1 cellular context compared by ENCODE assay signal in the genomic region with DNA sequence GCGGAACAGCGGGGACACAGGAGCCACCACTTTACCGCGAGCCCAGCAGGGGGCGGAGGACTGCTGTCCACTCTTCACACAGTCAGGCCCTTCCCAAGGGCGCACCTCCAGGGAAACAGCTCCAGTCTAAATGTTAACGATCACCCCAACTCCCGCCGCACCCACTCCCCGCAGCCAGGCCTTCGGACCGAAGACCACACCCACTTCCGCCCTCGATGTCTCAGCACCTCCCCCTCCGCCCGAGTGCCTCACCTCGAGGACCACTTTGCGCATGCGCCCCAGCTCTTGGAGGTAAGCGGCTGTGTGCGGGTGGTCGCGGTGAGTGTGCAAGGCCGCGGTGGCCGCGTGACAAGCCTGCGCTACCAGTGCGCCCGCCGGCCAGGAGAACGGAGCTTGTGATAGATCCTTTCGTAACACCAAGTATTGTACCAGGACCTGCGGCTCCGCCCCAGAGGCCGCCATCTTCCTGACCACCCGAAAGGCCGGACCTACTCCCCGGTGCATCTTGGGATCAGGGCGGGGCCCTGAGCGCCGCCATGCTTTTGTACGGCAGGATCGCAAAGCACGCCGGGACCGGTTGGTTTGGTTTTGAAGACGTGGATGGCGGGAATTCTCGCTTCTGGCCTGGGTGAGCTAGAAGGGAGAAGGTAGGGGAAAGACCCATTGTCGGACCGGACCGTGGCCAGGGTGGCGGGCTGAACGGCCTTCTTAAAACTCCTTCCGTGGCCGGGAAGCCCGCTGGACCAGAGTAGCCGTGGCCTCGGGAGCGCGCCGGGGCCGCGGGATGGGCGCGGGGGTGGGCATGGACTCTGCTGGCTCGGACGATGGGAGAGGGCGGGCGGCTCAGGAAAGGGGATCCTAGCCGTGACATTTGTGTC.
TF ChIP-seq lines count a peak whose summit lies in the region.

A gene with protein sequence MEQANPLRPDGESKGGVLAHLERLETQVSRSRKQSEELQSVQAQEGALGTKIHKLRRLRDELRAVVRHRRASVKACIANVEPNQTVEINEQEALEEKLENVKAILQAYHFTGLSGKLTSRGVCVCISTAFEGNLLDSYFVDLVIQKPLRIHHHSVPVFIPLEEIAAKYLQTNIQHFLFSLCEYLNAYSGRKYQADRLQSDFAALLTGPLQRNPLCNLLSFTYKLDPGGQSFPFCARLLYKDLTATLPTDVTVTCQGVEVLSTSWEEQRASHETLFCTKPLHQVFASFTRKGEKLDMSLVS (plus strand): TSS at position 552 of the 878 bp plus-strand sequence. CDS start 495 bp downstream, outside the sequence.
A gene with protein sequence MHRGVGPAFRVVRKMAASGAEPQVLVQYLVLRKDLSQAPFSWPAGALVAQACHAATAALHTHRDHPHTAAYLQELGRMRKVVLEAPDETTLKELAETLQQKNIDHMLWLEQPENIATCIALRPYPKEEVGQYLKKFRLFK (minus strand): TSS at position 518 of the 878 bp plus-strand sequence. CDS start 14 bp downstream, at position 504.

TF ChIP-seq in HepG2, 621 proteins besides CTCF, POLR2A, EP300 and RAD21 (continued from another document and continues in another):
- TF ChIP-seq, protein P1, sequence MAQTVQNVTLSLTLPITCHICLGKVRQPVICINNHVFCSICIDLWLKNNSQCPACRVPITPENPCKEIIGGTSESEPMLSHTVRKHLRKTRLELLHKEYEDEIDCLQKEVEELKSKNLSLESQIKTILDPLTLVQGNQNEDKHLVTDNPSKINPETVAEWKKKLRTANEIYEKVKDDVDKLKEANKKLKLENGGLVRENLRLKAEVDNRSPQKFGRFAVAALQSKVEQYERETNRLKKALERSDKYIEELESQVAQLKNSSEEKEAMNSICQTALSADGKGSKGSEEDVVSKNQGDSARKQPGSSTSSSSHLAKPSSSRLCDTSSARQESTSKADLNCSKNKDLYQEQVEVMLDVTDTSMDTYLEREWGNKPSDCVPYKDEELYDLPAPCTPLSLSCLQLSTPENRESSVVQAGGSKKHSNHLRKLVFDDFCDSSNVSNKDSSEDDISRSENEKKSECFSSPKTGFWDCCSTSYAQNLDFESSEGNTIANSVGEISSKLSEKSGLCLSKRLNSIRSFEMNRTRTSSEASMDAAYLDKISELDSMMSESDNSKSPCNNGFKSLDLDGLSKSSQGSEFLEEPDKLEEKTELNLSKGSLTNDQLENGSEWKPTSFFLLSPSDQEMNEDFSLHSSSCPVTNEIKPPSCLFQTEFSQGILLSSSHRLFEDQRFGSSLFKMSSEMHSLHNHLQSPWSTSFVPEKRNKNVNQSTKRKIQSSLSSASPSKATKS (CRISPR knock-in tag; IDR thresholded peaks at IDR 0.05), result 0 out of 2 replicates have a peak, but pooled peaks have one; percentile 9
- TF ChIP-seq KAT7 (CRISPR knock-in tag; IDR thresholded peaks at IDR 0.05; ENCODE audit: borderline replicate concordance) (no peak), NR3C1 (CRISPR knock-in tag; IDR thresholded peaks at IDR 0.05) (no peak), AKAP8 (CRISPR knock-in tag; IDR thresholded peaks at IDR 0.05) (no peak; the same call in 1 of the 2 replicates), ZNF557 (CRISPR knock-in tag; IDR thresholded peaks at IDR 0.05) (0 out of 2 replicates have a peak, but pooled peaks have one; percentile 50), ZNF703 (CRISPR knock-in tag; IDR thresholded peaks at IDR 0.05; ENCODE audit: borderline replicate concordance) (no peak; the same call in 1 of the 2 replicates), BRCA1 (CRISPR knock-in tag; IDR thresholded peaks at IDR 0.05) (peak; percentile 84), KLF12 (CRISPR knock-in tag; IDR thresholded peaks at IDR 0.05; ENCODE audit: borderline replicate concordance) (peak; percentile 99), MAFF (IDR thresholded peaks at IDR 0.05; ENCODE audit: low read depth, low read length) (no peak), MTA3 (CRISPR knock-in tag; IDR thresholded peaks at IDR 0.05) (no peak), NONO (IDR thresholded peaks at IDR 0.05) (no peak), NONO (CRISPR knock-in tag; conservative IDR thresholded peaks at IDR 0.05) (peak; percentile 98), IKZF4 (CRISPR knock-in tag; IDR thresholded peaks at IDR 0.05; ENCODE audit: borderline replicate concordance, low read depth, not compliant biosample characterization) (no peak), CBX1 (IDR thresholded peaks at IDR 0.05; ENCODE audit: low read depth) (peak; percentile 29), NFYC (CRISPR knock-in tag; IDR thresholded peaks at IDR 0.05) (no peak; the same call in none of the 2 replicates), GZF1 (CRISPR knock-in tag; IDR thresholded peaks at IDR 0.05) (no peak), TBX3 (IDR thresholded peaks at IDR 0.05; ENCODE audit: borderline replicate concordance) (peak; percentile 60; the same call in 1 of the 2 replicates), SPEN (CRISPR knock-in tag; IDR thresholded peaks at IDR 0.05; ENCODE audit: low read depth) (peak; percentile 94), ARHGAP35 (CRISPR knock-in tag; IDR thresholded peaks at IDR 0.05; ENCODE audit: borderline replicate concordance) (peak; percentile 95), ZFYVE20 (CRISPR knock-in tag; IDR thresholded peaks at IDR 0.05; ENCODE audit: borderline replicate concordance, low read depth) (peak; percentile 61; the same call in 1 of the 2 replicates), ZNF598 (CRISPR knock-in tag; IDR thresholded peaks at IDR 0.05; ENCODE audit: borderline replicate concordance) (peak; percentile 96), ZNF567 (CRISPR knock-in tag; IDR thresholded peaks at IDR 0.05; ENCODE audit: borderline replicate concordance) (peak; percentile 19; the same call in 1 of the 2 replicates), KMT2A (CRISPR knock-in tag; IDR thresholded peaks at IDR 0.05) (peak; percentile 94), SP2 (CRISPR knock-in tag; IDR thresholded peaks at IDR 0.05) (no peak), SALL1 (CRISPR knock-in tag; IDR thresholded peaks at IDR 0.05) (peak; percentile 88), MED13 (CRISPR knock-in tag; IDR thresholded peaks at IDR 0.05) (peak; percentile 69), POLR2AphosphoS5 (IDR thresholded peaks at IDR 0.05; ENCODE audit: low read depth, low read length) (peak; percentile 82), ZIK1 (CRISPR knock-in tag; IDR thresholded peaks at IDR 0.05; ENCODE audit: borderline replicate concordance, low read depth) (no peak), FIP1L1 (IDR thresholded peaks at IDR 0.05; ENCODE audit: borderline replicate concordance, insufficient read depth, low read depth, low read length) (no peak)
- TF ChIP-seq, protein P2, sequence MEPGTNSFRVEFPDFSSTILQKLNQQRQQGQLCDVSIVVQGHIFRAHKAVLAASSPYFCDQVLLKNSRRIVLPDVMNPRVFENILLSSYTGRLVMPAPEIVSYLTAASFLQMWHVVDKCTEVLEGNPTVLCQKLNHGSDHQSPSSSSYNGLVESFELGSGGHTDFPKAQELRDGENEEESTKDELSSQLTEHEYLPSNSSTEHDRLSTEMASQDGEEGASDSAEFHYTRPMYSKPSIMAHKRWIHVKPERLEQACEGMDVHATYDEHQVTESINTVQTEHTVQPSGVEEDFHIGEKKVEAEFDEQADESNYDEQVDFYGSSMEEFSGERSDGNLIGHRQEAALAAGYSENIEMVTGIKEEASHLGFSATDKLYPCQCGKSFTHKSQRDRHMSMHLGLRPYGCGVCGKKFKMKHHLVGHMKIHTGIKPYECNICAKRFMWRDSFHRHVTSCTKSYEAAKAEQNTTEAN (CRISPR knock-in tag; conservative IDR thresholded peaks at IDR 0.05), result peak; percentile 65
- TF ChIP-seq, protein P3, sequence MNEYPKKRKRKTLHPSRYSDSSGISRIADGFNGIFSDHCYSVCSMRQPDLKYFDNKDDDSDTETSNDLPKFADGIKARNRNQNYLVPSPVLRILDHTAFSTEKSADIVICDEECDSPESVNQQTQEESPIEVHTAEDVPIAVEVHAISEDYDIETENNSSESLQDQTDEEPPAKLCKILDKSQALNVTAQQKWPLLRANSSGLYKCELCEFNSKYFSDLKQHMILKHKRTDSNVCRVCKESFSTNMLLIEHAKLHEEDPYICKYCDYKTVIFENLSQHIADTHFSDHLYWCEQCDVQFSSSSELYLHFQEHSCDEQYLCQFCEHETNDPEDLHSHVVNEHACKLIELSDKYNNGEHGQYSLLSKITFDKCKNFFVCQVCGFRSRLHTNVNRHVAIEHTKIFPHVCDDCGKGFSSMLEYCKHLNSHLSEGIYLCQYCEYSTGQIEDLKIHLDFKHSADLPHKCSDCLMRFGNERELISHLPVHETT (CRISPR knock-in tag; conservative IDR thresholded peaks at IDR 0.05), result peak; percentile 90
- TF ChIP-seq, protein P4, sequence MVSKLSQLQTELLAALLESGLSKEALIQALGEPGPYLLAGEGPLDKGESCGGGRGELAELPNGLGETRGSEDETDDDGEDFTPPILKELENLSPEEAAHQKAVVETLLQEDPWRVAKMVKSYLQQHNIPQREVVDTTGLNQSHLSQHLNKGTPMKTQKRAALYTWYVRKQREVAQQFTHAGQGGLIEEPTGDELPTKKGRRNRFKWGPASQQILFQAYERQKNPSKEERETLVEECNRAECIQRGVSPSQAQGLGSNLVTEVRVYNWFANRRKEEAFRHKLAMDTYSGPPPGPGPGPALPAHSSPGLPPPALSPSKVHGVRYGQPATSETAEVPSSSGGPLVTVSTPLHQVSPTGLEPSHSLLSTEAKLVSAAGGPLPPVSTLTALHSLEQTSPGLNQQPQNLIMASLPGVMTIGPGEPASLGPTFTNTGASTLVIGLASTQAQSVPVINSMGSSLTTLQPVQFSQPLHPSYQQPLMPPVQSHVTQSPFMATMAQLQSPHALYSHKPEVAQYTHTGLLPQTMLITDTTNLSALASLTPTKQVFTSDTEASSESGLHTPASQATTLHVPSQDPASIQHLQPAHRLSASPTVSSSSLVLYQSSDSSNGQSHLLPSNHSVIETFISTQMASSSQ (IDR thresholded peaks at IDR 0.05; ENCODE audit: low read depth), result peak; percentile 42
- TF ChIP-seq, protein P4 (CRISPR knock-in tag; IDR thresholded peaks at IDR 0.05; ENCODE audit: borderline replicate concordance), result peak; percentile 68; the same call in 1 of the 2 replicates
- TF ChIP-seq, protein P5, sequence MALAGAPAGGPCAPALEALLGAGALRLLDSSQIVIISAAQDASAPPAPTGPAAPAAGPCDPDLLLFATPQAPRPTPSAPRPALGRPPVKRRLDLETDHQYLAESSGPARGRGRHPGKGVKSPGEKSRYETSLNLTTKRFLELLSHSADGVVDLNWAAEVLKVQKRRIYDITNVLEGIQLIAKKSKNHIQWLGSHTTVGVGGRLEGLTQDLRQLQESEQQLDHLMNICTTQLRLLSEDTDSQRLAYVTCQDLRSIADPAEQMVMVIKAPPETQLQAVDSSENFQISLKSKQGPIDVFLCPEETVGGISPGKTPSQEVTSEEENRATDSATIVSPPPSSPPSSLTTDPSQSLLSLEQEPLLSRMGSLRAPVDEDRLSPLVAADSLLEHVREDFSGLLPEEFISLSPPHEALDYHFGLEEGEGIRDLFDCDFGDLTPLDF (CRISPR knock-in tag; IDR thresholded peaks at IDR 0.05), result peak; percentile 99
- TF ChIP-seq, protein P6, sequence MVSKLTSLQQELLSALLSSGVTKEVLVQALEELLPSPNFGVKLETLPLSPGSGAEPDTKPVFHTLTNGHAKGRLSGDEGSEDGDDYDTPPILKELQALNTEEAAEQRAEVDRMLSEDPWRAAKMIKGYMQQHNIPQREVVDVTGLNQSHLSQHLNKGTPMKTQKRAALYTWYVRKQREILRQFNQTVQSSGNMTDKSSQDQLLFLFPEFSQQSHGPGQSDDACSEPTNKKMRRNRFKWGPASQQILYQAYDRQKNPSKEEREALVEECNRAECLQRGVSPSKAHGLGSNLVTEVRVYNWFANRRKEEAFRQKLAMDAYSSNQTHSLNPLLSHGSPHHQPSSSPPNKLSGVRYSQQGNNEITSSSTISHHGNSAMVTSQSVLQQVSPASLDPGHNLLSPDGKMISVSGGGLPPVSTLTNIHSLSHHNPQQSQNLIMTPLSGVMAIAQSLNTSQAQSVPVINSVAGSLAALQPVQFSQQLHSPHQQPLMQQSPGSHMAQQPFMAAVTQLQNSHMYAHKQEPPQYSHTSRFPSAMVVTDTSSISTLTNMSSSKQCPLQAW (CRISPR knock-in tag; IDR thresholded peaks at IDR 0.05), result peak; percentile 92
- TF ChIP-seq, protein P7, sequence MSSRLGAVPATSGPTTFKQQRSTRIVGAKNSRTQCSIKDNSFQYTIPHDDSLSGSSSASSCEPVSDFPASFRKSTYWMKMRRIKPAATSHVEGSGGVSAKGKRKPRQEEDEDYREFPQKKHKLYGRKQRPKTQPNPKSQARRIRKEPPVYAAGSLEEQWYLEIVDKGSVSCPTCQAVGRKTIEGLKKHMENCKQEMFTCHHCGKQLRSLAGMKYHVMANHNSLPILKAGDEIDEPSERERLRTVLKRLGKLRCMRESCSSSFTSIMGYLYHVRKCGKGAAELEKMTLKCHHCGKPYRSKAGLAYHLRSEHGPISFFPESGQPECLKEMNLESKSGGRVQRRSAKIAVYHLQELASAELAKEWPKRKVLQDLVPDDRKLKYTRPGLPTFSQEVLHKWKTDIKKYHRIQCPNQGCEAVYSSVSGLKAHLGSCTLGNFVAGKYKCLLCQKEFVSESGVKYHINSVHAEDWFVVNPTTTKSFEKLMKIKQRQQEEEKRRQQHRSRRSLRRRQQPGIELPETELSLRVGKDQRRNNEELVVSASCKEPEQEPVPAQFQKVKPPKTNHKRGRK (CRISPR knock-in tag; IDR thresholded peaks at IDR 0.05), result no peak
- TF ChIP-seq, protein P8, sequence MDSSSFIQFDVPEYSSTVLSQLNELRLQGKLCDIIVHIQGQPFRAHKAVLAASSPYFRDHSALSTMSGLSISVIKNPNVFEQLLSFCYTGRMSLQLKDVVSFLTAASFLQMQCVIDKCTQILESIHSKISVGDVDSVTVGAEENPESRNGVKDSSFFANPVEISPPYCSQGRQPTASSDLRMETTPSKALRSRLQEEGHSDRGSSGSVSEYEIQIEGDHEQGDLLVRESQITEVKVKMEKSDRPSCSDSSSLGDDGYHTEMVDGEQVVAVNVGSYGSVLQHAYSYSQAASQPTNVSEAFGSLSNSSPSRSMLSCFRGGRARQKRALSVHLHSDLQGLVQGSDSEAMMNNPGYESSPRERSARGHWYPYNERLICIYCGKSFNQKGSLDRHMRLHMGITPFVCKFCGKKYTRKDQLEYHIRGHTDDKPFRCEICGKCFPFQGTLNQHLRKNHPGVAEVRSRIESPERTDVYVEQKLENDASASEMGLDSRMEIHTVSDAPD (CRISPR knock-in tag; IDR thresholded peaks at IDR 0.05), result peak; percentile 36; the same call in 1 of the 2 replicates
- TF ChIP-seq, protein P9, sequence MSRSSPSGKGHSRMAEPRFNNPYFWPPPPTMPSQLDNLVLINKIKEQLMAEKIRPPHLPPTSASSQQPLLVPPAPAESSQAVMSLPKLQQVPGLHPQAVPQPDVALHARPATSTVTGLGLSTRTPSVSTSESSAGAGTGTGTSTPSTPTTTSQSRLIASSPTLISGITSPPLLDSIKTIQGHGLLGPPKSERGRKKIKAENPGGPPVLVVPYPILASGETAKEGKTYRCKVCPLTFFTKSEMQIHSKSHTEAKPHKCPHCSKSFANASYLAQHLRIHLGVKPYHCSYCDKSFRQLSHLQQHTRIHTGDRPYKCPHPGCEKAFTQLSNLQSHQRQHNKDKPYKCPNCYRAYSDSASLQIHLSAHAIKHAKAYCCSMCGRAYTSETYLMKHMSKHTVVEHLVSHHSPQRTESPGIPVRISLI (CRISPR knock-in tag; IDR thresholded peaks at IDR 0.05; ENCODE audit: borderline replicate concordance), result peak; percentile 49; the same call in 1 of the 2 replicates
